ENCODE assay signal across 16 cellular contexts in the genomic region with DNA sequence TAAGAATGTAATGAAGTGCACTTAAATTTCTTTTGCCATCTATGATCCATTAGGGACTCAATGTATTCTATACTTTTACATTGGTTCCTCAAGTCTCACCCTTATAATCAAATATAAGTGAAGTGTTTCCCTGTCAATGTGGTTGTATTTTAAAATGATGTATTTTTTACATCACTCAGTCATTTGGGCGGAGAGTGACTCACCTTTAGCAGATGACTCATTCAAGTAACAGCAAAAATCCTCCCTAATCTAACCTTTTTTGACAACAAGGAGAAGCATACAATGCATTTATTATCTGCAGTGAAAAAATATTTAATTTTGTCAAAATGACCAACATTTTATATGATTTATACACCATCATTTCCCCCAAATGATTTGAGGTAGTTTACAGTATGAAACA.
DNase-seq lines count a peak whose midpoint lies in the region; FAIRE-seq and TF ChIP-seq lines count a peak whose summit lies in the region.
"Had no signal": no experiment of that assay in that cellular context is flagged by ENCODE, and none has a peak within 500 bp of the region (broad histone marks: within the 10 kb centered on the region; RNA-seq: fewer than 3 reads in every experiment).

No MANE protein-coding gene starts in this region.

- no peak overlapping the region for H3K4me3 ChIP-seq in astrocyte (ENCODE audit: insufficient read depth, low read depth, low read length)
- no peak overlapping the region for H3K4me3 ChIP-seq in tibial nerve
- H3K4me3 ChIP-seq: lower lobe of right lung, uterus had no signal

- intact Hi-C loops in activated CD4-positive, alpha-beta memory T cell treated with anti-CD3 and anti-CD28 coated beads for 36 hours (cut with micrococcal nuclease): loop anchor here (5.0 to 10.0 kb wide), 2 partner anchors 99 to 162 kb away; a partner anchor contains a TSS

- H3K9ac ChIP-seq in astrocyte (ENCODE audit: low read length): no peak overlapping the region

- no peaks in the 10 kb centered on the region for H3K9me3 Mint-ChIP-seq in activated CD4-positive, alpha-beta memory T cell treated with anti-CD3 and anti-CD28 coated beads for 36 hours
- H3K9me3 Mint-ChIP-seq in activated CD4-positive, alpha-beta memory T cell treated with anti-CD3 and anti-CD28 coated beads, Interleukin-2, amount 10 ng/mL, durations not matched to agents 7 days and 5 days: no peaks in the 10 kb centered on the region
- no peaks in the 10 kb centered on the region for H3K9me3 Mint-ChIP-seq in astrocyte (ENCODE audit: unreplicated experiment)

- CTCF ChIA-PET in activated CD4-positive, alpha-beta memory T cell treated with anti-CD3 and anti-CD28 coated beads for 36 hours (lab: Charles Lee): no interaction called here
- CTCF ChIA-PET in activated CD4-positive, alpha-beta memory T cell treated with anti-CD3 and anti-CD28 coated beads, Interleukin-2, amount 10 ng/mL, durations not matched to agents 7 days and 5 days (lab: Charles Lee): no interaction called here

- no peak for TF ChIP-seq EP300 in tibial nerve (IDR thresholded peaks at IDR 0.05)

- H3K79me2 ChIP-seq in astrocyte (ENCODE audit: insufficient read depth, low read length): no peaks in the 10 kb centered on the region

- FAIRE-seq in HTR-8/SVneo (lab: Jason Lieb, UNC): peak; percentile 71
- FAIRE-seq in astrocyte (lab: Jason Lieb, UNC): peak; percentile 58
- FAIRE-seq: D721Med, endometrium had no signal

- no peak overlapping the region for H3K4me2 ChIP-seq in astrocyte (ENCODE audit: low read length)

- H3K9me3 ChIP-seq in astrocyte (ENCODE audit: insufficient read depth, low read depth, low read length): no peaks in the 10 kb centered on the region
- H3K9me3 ChIP-seq in tibial nerve: no peaks in the 10 kb centered on the region
- H3K9me3 ChIP-seq: lower lobe of right lung, neutrophil, uterus had no signal

- no peak overlapping the region for H3K4me3 Mint-ChIP-seq in activated CD4-positive, alpha-beta memory T cell treated with anti-CD3 and anti-CD28 coated beads for 36 hours
- H3K4me3 Mint-ChIP-seq in activated CD4-positive, alpha-beta memory T cell treated with anti-CD3 and anti-CD28 coated beads, Interleukin-2, amount 10 ng/mL, durations not matched to agents 7 days and 5 days: no peak overlapping the region
- H3K4me3 Mint-ChIP-seq in astrocyte (ENCODE audit: unreplicated experiment): no peak overlapping the region

- TF ChIP-seq POLR2A in tibial nerve (IDR thresholded peaks at IDR 0.05): no peak

- peaks cover 35% of the 10 kb centered on the region for H3K36me3 Mint-ChIP-seq in activated CD4-positive, alpha-beta memory T cell treated with anti-CD3 and anti-CD28 coated beads for 36 hours
- peaks cover 21% of the 10 kb centered on the region for H3K36me3 Mint-ChIP-seq in activated CD4-positive, alpha-beta memory T cell treated with anti-CD3 and anti-CD28 coated beads, Interleukin-2, amount 10 ng/mL, durations not matched to agents 7 days and 5 days (ENCODE audit: low read depth)
- H3K36me3 Mint-ChIP-seq in astrocyte (ENCODE audit: low read depth, unreplicated experiment): peaks cover 5% of the 10 kb centered on the region

- 94 to 96% methylated on average over 1 of the region's 1 CpG for WGBS in tibial nerve, 2 donors

- POLR2A ChIA-PET in activated CD4-positive, alpha-beta memory T cell treated with anti-CD3 and anti-CD28 coated beads for 36 hours (lab: Charles Lee): no interaction called here
- POLR2A ChIA-PET in activated CD4-positive, alpha-beta memory T cell treated with anti-CD3 and anti-CD28 coated beads, Interleukin-2, amount 10 ng/mL, durations not matched to agents 7 days and 5 days (lab: Charles Lee): no interaction called here

- no peaks in the 10 kb centered on the region for H3K27me3 Mint-ChIP-seq in activated CD4-positive, alpha-beta memory T cell treated with anti-CD3 and anti-CD28 coated beads for 36 hours
- H3K27me3 Mint-ChIP-seq in activated CD4-positive, alpha-beta memory T cell treated with anti-CD3 and anti-CD28 coated beads, Interleukin-2, amount 10 ng/mL, durations not matched to agents 7 days and 5 days: no peaks in the 10 kb centered on the region
- no peaks in the 10 kb centered on the region for H3K27me3 Mint-ChIP-seq in astrocyte (ENCODE audit: low read depth, unreplicated experiment)

- no peak for TF ChIP-seq CTCF in astrocyte (IDR thresholded peaks at IDR 0.05; ENCODE audit: insufficient read depth, low read depth, low read length)
- no peak for TF ChIP-seq CTCF in tibial nerve (IDR thresholded peaks at IDR 0.05)

- no peak overlapping the region for H3K27ac Mint-ChIP-seq in activated CD4-positive, alpha-beta memory T cell treated with anti-CD3 and anti-CD28 coated beads for 36 hours
- no peak overlapping the region for H3K27ac Mint-ChIP-seq in activated CD4-positive, alpha-beta memory T cell treated with anti-CD3 and anti-CD28 coated beads, Interleukin-2, amount 10 ng/mL, durations not matched to agents 7 days and 5 days
- no peak overlapping the region for H3K27ac Mint-ChIP-seq in astrocyte (ENCODE audit: unreplicated experiment)

- peak; percentile 12 for DNase-seq in activated CD4-positive, alpha-beta memory T cell treated with anti-CD3 and anti-CD28 coated beads for 36 hours
- DNase-seq in activated CD4-positive, alpha-beta memory T cell treated with anti-CD3 and anti-CD28 coated beads, Interleukin-2, amount 10 ng/mL, durations not matched to agents 7 days and 5 days: no peak
- DNase-seq in HTR-8/SVneo (ENCODE audit: insufficient read length, low spot score): no peak
- peak; percentile 42 for DNase-seq in astrocyte (ENCODE audit: low read depth)
- DNase-seq in kidney tubule cell (ENCODE audit: low spot score): peak; percentile 55
- no peak for DNase-seq in medulla oblongata (ENCODE audit: extremely low spot score)
- no peak for DNase-seq in tibial nerve (ENCODE audit: low spot score in 2 of 2)
- DNase-seq in effector CD8-positive, alpha-beta T cell (lab: John Stamatoyannopoulos, UW): no peak
- DNase-seq: lower lobe of right lung, NCI-H524, SIG-M5, uterus had no signal

- peaks cover 4% of the 10 kb centered on the region for H3K36me3 ChIP-seq in astrocyte (ENCODE audit: insufficient read depth, low read length)
- H3K36me3 ChIP-seq in tibial nerve: peaks cover 0 to 23% (median 0%) of the 10 kb centered on the region in 3 donors
- H3K36me3 ChIP-seq: uterus had no signal

- H3K27me3 ChIP-seq in astrocyte (ENCODE audit: insufficient read depth, low read length) (no peaks in the 10 kb centered on the region), tibial nerve (no peaks in the 10 kb centered on the region)
- H3K27me3 ChIP-seq: neutrophil, uterus had no signal

- H3K4me1 Mint-ChIP-seq in activated CD4-positive, alpha-beta memory T cell treated with anti-CD3 and anti-CD28 coated beads for 36 hours (ENCODE audit: low read depth): peaks cover 8% of the 10 kb centered on the region
- peaks cover 9% of the 10 kb centered on the region for H3K4me1 Mint-ChIP-seq in activated CD4-positive, alpha-beta memory T cell treated with anti-CD3 and anti-CD28 coated beads, Interleukin-2, amount 10 ng/mL, durations not matched to agents 7 days and 5 days
- H3K4me1 Mint-ChIP-seq in astrocyte (ENCODE audit: low read depth, unreplicated experiment): peaks cover 4% of the 10 kb centered on the region

- H3K27ac ChIP-seq in astrocyte (ENCODE audit: low read depth, low read length) (no peak overlapping the region), tibial nerve (no peak overlapping the region)
- H3K27ac ChIP-seq: HL-60, lower lobe of right lung, neutrophil, uterus had no signal

- H4K20me1 ChIP-seq in astrocyte (ENCODE audit: insufficient read depth, low read length): no peaks in the 10 kb centered on the region

- H2AFZ ChIP-seq in astrocyte (ENCODE audit: low read depth, low read length): no peak overlapping the region

- H3K4me1 ChIP-seq in astrocyte (ENCODE audit: insufficient read depth, low read length) (no peaks in the 10 kb centered on the region), tibial nerve (no peaks in the 10 kb centered on the region)
- H3K4me1 ChIP-seq: lower lobe of right lung, uterus had no signal

Comparison
In these comparisons a context has a peak if more than half of its experiments do, and no peak if none do; other contexts are left out.
1. DNase-seq: peak in activated CD4-positive, alpha-beta memory T cell treated with anti-CD3 and anti-CD28 coated beads for 36 hours (single experiment), astrocyte (single experiment) and kidney tubule cell (single experiment); none in activated CD4-positive, alpha-beta memory T cell treated with anti-CD3 and anti-CD28 coated beads, Interleukin-2, amount 10 ng/mL, durations not matched to agents 7 days and 5 days (single experiment), HTR-8/SVneo (single experiment), medulla oblongata (single experiment), tibial nerve (0 of 2) and effector CD8-positive, alpha-beta T cell (single experiment).